ENCODE assay signal across 1 cellular context in the genomic region with DNA sequence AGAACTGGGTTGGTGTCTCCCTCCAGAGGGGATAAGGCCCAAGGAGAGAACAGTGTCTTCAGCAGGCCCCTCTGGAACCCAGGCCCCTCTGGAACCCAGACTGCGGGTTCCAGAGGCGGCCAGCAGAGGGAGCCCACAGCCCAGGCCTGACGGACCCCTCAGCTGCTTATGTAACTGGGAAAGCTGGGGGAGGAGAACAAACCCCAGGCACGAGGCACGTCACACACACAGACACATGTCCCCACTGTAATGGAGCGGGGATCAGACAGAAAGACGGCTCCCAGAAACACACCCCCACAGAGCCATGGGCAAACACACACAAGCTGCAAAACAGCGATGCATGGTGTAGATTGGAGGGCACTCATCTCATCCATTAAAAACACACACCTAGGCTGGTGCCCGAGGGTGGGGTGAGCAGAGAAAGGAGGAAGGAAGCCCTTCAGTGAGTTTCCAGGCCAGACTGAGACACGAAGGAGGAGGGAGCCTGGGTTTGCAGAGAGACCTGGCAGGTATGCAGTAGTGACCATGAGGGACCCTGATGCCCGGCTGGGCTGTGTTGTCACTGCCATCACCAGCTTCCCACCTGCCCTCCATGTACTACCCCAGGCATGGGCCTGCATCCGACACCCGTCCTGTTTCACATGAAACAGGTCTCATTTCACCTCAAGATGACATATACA.
A peak's percentile ranks its signal among the peaks of the same experiment; 100 is the strongest.
TF ChIP-seq lines count a peak whose summit lies in the region.

No MANE protein-coding gene starts in this region.

TF ChIP-seq in GM23338, 12 proteins besides CTCF, POLR2A, EP300 and RAD21 (continued from another document):
- TF ChIP-seq, protein P1, sequence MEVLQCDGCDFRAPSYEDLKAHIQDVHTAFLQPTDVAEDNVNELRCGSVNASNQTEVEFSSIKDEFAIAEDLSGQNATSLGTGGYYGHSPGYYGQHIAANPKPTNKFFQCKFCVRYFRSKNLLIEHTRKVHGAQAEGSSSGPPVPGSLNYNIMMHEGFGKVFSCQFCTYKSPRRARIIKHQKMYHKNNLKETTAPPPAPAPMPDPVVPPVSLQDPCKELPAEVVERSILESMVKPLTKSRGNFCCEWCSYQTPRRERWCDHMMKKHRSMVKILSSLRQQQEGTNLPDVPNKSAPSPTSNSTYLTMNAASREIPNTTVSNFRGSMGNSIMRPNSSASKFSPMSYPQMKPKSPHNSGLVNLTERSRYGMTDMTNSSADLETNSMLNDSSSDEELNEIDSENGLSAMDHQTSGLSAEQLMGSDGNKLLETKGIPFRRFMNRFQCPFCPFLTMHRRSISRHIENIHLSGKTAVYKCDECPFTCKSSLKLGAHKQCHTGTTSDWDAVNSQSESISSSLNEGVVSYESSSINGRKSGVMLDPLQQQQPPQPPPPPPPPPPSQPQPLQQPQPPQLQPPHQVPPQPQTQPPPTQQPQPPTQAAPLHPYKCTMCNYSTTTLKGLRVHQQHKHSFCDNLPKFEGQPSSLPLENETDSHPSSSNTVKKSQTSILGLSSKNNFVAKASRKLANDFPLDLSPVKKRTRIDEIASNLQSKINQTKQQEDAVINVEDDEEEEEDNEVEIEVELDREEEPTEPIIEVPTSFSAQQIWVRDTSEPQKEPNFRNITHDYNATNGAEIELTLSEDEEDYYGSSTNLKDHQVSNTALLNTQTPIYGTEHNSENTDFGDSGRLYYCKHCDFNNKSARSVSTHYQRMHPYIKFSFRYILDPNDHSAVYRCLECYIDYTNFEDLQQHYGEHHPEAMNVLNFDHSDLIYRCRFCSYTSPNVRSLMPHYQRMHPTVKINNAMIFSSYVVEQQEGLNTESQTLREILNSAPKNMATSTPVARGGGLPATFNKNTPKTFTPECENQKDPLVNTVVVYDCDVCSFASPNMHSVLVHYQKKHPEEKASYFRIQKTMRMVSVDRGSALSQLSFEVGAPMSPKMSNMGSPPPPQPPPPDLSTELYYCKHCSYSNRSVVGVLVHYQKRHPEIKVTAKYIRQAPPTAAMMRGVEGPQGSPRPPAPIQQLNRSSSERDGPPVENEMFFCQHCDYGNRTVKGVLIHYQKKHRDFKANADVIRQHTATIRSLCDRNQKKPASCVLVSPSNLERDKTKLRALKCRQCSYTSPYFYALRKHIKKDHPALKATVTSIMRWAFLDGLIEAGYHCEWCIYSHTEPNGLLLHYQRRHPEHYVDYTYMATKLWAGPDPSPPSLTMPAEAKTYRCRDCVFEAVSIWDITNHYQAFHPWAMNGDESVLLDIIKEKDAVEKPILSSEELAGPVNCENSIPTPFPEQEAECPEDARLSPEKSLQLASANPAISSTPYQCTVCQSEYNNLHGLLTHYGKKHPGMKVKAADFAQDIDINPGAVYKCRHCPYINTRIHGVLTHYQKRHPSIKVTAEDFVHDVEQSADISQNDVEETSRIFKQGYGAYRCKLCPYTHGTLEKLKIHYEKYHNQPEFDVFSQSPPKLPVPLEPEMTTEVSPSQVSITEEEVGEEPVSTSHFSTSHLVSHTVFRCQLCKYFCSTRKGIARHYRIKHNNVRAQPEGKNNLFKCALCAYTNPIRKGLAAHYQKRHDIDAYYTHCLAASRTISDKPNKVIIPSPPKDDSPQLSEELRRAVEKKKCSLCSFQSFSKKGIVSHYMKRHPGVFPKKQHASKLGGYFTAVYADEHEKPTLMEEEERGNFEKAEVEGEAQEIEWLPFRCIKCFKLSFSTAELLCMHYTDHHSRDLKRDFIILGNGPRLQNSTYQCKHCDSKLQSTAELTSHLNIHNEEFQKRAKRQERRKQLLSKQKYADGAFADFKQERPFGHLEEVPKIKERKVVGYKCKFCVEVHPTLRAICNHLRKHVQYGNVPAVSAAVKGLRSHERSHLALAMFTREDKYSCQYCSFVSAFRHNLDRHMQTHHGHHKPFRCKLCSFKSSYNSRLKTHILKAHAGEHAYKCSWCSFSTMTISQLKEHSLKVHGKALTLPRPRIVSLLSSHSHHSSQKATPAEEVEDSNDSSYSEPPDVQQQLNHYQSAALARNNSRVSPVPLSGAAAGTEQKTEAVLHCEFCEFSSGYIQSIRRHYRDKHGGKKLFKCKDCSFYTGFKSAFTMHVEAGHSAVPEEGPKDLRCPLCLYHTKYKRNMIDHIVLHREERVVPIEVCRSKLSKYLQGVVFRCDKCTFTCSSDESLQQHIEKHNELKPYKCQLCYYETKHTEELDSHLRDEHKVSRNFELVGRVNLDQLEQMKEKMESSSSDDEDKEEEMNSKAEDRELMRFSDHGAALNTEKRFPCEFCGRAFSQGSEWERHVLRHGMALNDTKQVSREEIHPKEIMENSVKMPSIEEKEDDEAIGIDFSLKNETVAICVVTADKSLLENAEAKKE (CRISPR knock-in tag; IDR thresholded peaks at IDR 0.05): peak; percentile 80
TF ChIP-seq in GM23338: peak in this region for 2.
